25 cellular contexts compared by ENCODE assay signal in the genomic region with DNA sequence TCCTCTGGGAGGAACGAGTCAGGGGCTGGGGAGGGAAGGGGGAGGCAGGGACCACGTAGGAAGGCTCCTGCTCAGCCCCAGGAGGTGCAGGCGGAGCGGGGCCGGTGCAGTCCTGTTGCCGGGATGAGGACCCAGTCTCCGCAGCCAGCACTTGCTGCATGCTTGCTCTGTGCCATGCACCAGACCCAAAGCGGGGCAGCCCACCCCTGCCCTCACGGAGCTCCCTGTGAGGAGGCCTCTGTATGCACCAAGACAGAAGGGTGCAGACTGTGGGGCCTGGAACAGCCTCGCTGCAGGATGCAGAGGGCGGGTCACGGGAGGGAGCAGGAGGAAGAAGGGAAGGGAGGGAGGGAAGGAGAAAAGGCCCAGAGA.
"Had no signal": no experiment of that assay in that cellular context is flagged by ENCODE, and none has a peak within 500 bp of the region (broad histone marks: within the 10 kb centered on the region; RNA-seq: fewer than 3 reads in every experiment).

No MANE protein-coding gene starts in this region.

- DNase-seq: activated CD4-positive, alpha-beta T cell treated with anti-CD3 and anti-CD28 coated beads for 48 hours; activated CD4-positive, alpha-beta T cell treated with anti-CD3 and anti-CD28 coated beads, Interleukin-2, amount 50 U/mL, for 48 hours; activated CD8-positive, alpha-beta memory T cell treated with anti-CD3 and anti-CD28 coated beads, Interleukin-2, amount 50 U/mL, for 4 hours; activated effector memory CD4-positive, alpha-beta T cell treated with anti-CD3 and anti-CD28 coated beads, Interleukin-2, amount 50 U/mL, for 16 hours; activated naive CD4-positive, alpha-beta T cell treated with anti-CD3 and anti-CD28 coated beads for 36 hours; activated naive CD8-positive, alpha-beta T cell treated with anti-CD3 and anti-CD28 coated beads for 36 hours; activated T-cell treated with anti-CD3 and anti-CD28 coated beads, Interleukin-2, amount 50 U/mL, for 1 hour; aorta; body of pancreas; cerebellar nuclear complex; dorsolateral prefrontal cortex; effector memory CD4-positive, alpha-beta T cell; kidney glomerular epithelial cell; mammary epithelial cell; retina; stimulated activated naive CD4-positive, alpha-beta T cell; SW 1271; T-helper 9 cell; transverse colon had no signal

- H3K4me3 ChIP-seq: adrenal gland, body of pancreas, coronary artery, dorsolateral prefrontal cortex, heart left ventricle, left lung, transverse colon had no signal

- H3K9me3 ChIP-seq: body of pancreas, neutrophil had no signal

- H3K27me3 ChIP-seq: adrenal gland, body of pancreas, dorsolateral prefrontal cortex, heart left ventricle, left lung, neutrophil, transverse colon had no signal

- H3K36me3 ChIP-seq: adrenal gland, left lung, neutrophil, transverse colon had no signal

- H3K4me1 ChIP-seq: body of pancreas had no signal

- ATAC-seq: body of pancreas, left lung had no signal

- H3K27ac ChIP-seq: body of pancreas, coronary artery, left lung, neutrophil, transverse colon, VCaP had no signal
